40 cellular contexts compared by ENCODE assay signal in genomic region chr19:39148939-39149529, GRCh38. TPM values are rescaled to one million over a fixed set of nuclear protein-coding genes. Genes with fewer than 3 reads are reported as not detected.
"Had no signal": no experiment of that assay in that cellular context is flagged by ENCODE, and none has a peak within 500 bp of the region (broad histone marks: within the 10 kb centered on the region; RNA-seq: fewer than 3 reads in every experiment).

No MANE protein-coding gene starts in this region.

- H3K27ac ChIP-seq: adrenal gland, colonic mucosa, epithelial cell of prostate, esophagus squamous epithelium, gastroesophageal sphincter, heart right ventricle had no signal

- H3K9me3 ChIP-seq: adrenal gland, body of pancreas, colonic mucosa, esophagus squamous epithelium, gastroesophageal sphincter had no signal

- H3K9me3 Mint-ChIP-seq: activated CD4-positive, alpha-beta memory T cell treated with anti-CD3 and anti-CD28 coated beads for 36 hours; activated CD4-positive, alpha-beta T cell treated with anti-CD3 and anti-CD28 coated beads, Interleukin-2, amount 10 ng/mL, durations not matched to agents 24 days and 14 days; activated naive CD4-positive, alpha-beta T cell treated with anti-CD3 and anti-CD28 coated beads for 36 hours; activated naive CD4-positive, alpha-beta T cell treated with anti-CD3 and anti-CD28 coated beads, Interleukin-2, amount 50 U/mL, for 24 hours; activated naive CD8-positive, alpha-beta T cell treated with anti-CD3 and anti-CD28 coated beads for 36 hours; activated naive CD8-positive, alpha-beta T cell treated with anti-CD3 and anti-CD28 coated beads, Interleukin-2, amount 50 U/mL, for 24 hours; activated T-helper 1 cell treated with anti-CD3 and anti-CD28 coated beads, Interleukin-12 subunit alpha, Interleukin-12 subunit beta, Interleukin-2, Interleukin-4 antibody, amounts not matched to agents 30 ng/mL and 10 ng/mL and 1 ng/mL, durations not matched to agents 14 hours and 24 hours and 36 hours; activated T-helper 2 cell treated with anti-CD3 and anti-CD28 coated beads, Interferon-gamma antibody, Interleukin-2, Interleukin-4, amounts not matched to agents 10 μg/mL and 5 μg/mL and 100 μg/mL, durations not matched to agents 14 hours and 24 hours and 36 hours; T-helper 2 cell treated with Interferon-gamma antibody and Interleukin-4, amounts not matched to agents 5 μg/mL and 100 μg/mL, for 36 hours had no signal

- FAIRE-seq: endometrium, endothelial cell of umbilical vein had no signal

- H3K4me3 Mint-ChIP-seq: activated CD4-positive, alpha-beta memory T cell treated with anti-CD3 and anti-CD28 coated beads for 36 hours; activated CD4-positive, alpha-beta T cell treated with anti-CD3 and anti-CD28 coated beads for 36 hours; activated CD4-positive, alpha-beta T cell treated with anti-CD3 and anti-CD28 coated beads, Interleukin-2, amount 10 ng/mL, durations not matched to agents 24 days and 14 days; activated CD8-positive, alpha-beta memory T cell treated with anti-CD3 and anti-CD28 coated beads, Interleukin-2, amount 10 ng/mL, durations not matched to agents 7 days and 5 days; activated CD8-positive, alpha-beta T cell treated with anti-CD3 and anti-CD28 coated beads, Interleukin-2, amount 10 ng/mL, durations not matched to agents 7 days and 5 days; activated naive CD4-positive, alpha-beta T cell treated with anti-CD3 and anti-CD28 coated beads for 36 hours; activated naive CD4-positive, alpha-beta T cell treated with anti-CD3 and anti-CD28 coated beads, Interleukin-2, amount 50 U/mL, for 24 hours; activated naive CD8-positive, alpha-beta T cell treated with anti-CD3 and anti-CD28 coated beads for 36 hours; activated naive CD8-positive, alpha-beta T cell treated with anti-CD3 and anti-CD28 coated beads, Interleukin-2, amount 50 U/mL, for 24 hours; activated T-helper 1 cell treated with anti-CD3 and anti-CD28 coated beads, Interleukin-12 subunit alpha, Interleukin-12 subunit beta, Interleukin-2, Interleukin-4 antibody, amounts not matched to agents 30 ng/mL and 10 ng/mL and 1 ng/mL, durations not matched to agents 14 hours and 24 hours and 36 hours; T-helper 17 cell; T-helper 2 cell treated with Interferon-gamma antibody and Interleukin-4, amounts not matched to agents 5 μg/mL and 100 μg/mL, for 36 hours had no signal

- H3K36me3 Mint-ChIP-seq: activated CD8-positive, alpha-beta memory T cell treated with anti-CD3 and anti-CD28 coated beads, Interleukin-2, amount 10 ng/mL, durations not matched to agents 7 days and 5 days; activated naive CD8-positive, alpha-beta T cell treated with anti-CD3 and anti-CD28 coated beads for 36 hours had no signal

- DNase-seq: activated CD4-positive, alpha-beta memory T cell treated with anti-CD3 and anti-CD28 coated beads for 36 hours; activated CD4-positive, alpha-beta T cell treated with anti-CD3 and anti-CD28 coated beads for 36 hours; activated CD4-positive, alpha-beta T cell treated with anti-CD3 and anti-CD28 coated beads, Interleukin-2, amount 10 ng/mL, durations not matched to agents 24 days and 14 days; activated CD4-positive, CD25-positive, alpha-beta regulatory T cell; activated CD4-positive, CD25-positive, alpha-beta regulatory T cell treated with anti-CD3 and anti-CD28 coated beads, Interleukin-2, amount 50 U/mL, for 72 hours; activated CD8-positive, alpha-beta memory T cell treated with anti-CD3 and anti-CD28 coated beads, Interleukin-2, amount 10 ng/mL, durations not matched to agents 7 days and 5 days; activated CD8-positive, alpha-beta memory T cell treated with anti-CD3 and anti-CD28 coated beads, Interleukin-2, amount 50 U/mL, for 4 hours; activated CD8-positive, alpha-beta T cell treated with anti-CD3 and anti-CD28 coated beads, Interleukin-2, amount 10 ng/mL, durations not matched to agents 7 days and 5 days; activated effector memory CD4-positive, alpha-beta T cell treated with anti-CD3 and anti-CD28 coated beads, Interleukin-2, amount 50 U/mL, for 16 hours; activated naive CD4-positive, alpha-beta T cell treated with anti-CD3 and anti-CD28 coated beads for 36 hours; activated naive CD8-positive, alpha-beta T cell treated with anti-CD3 and anti-CD28 coated beads for 36 hours; activated naive CD8-positive, alpha-beta T cell treated with anti-CD3 and anti-CD28 coated beads, Interleukin-2, amount 50 U/mL, for 24 hours; activated T-cell treated with anti-CD3 and anti-CD28 coated beads, Interleukin-2, amount 50 U/mL, for 1 hour; activated T-cell treated with anti-CD3 and anti-CD28 coated beads, Interleukin-2, amount 50 U/mL, for 48 hours; adrenal gland; amygdala; aorta; body of pancreas; caudate nucleus; cerebellar nuclear complex; colonic mucosa; effector CD8-positive, alpha-beta T cell; esophagus squamous epithelium; foreskin melanocyte; heart right ventricle; T-helper 17 cell; T1000 had no signal

- H3K36me3 ChIP-seq: adrenal gland, colonic mucosa, gastroesophageal sphincter, heart right ventricle had no signal

- H3K27me3 Mint-ChIP-seq: activated CD4-positive, alpha-beta memory T cell treated with anti-CD3 and anti-CD28 coated beads for 36 hours; activated CD4-positive, alpha-beta T cell treated with anti-CD3 and anti-CD28 coated beads for 36 hours; activated CD4-positive, alpha-beta T cell treated with anti-CD3 and anti-CD28 coated beads, Interleukin-2, amount 10 ng/mL, durations not matched to agents 24 days and 14 days; activated CD8-positive, alpha-beta memory T cell treated with anti-CD3 and anti-CD28 coated beads, Interleukin-2, amount 10 ng/mL, durations not matched to agents 7 days and 5 days; activated naive CD4-positive, alpha-beta T cell treated with anti-CD3 and anti-CD28 coated beads, Interleukin-2, amount 50 U/mL, for 24 hours; activated naive CD8-positive, alpha-beta T cell treated with anti-CD3 and anti-CD28 coated beads for 36 hours; activated naive CD8-positive, alpha-beta T cell treated with anti-CD3 and anti-CD28 coated beads, Interleukin-2, amount 50 U/mL, for 24 hours; T-helper 17 cell had no signal

- H3K27ac Mint-ChIP-seq: activated CD4-positive, alpha-beta memory T cell treated with anti-CD3 and anti-CD28 coated beads for 36 hours; activated CD4-positive, alpha-beta T cell treated with anti-CD3 and anti-CD28 coated beads for 36 hours; activated CD4-positive, alpha-beta T cell treated with anti-CD3 and anti-CD28 coated beads, Interleukin-2, amount 10 ng/mL, durations not matched to agents 24 days and 14 days; activated CD8-positive, alpha-beta memory T cell treated with anti-CD3 and anti-CD28 coated beads, Interleukin-2, amount 10 ng/mL, durations not matched to agents 7 days and 5 days; activated CD8-positive, alpha-beta T cell treated with anti-CD3 and anti-CD28 coated beads, Interleukin-2, amount 10 ng/mL, durations not matched to agents 7 days and 5 days; activated naive CD4-positive, alpha-beta T cell treated with anti-CD3 and anti-CD28 coated beads for 36 hours; activated naive CD4-positive, alpha-beta T cell treated with anti-CD3 and anti-CD28 coated beads, Interleukin-2, amount 50 U/mL, for 24 hours; activated naive CD8-positive, alpha-beta T cell treated with anti-CD3 and anti-CD28 coated beads for 36 hours; activated naive CD8-positive, alpha-beta T cell treated with anti-CD3 and anti-CD28 coated beads, Interleukin-2, amount 50 U/mL, for 24 hours; activated T-helper 1 cell treated with anti-CD3 and anti-CD28 coated beads, Interleukin-12 subunit alpha, Interleukin-12 subunit beta, Interleukin-2, Interleukin-4 antibody, amounts not matched to agents 30 ng/mL and 10 ng/mL and 1 ng/mL, durations not matched to agents 14 hours and 24 hours and 36 hours; activated T-helper 2 cell treated with anti-CD3 and anti-CD28 coated beads, Interferon-gamma antibody, Interleukin-2, Interleukin-4, amounts not matched to agents 10 μg/mL and 5 μg/mL and 100 μg/mL, durations not matched to agents 14 hours and 24 hours and 36 hours; T-helper 17 cell; T-helper 2 cell treated with Interferon-gamma antibody and Interleukin-4, amounts not matched to agents 5 μg/mL and 100 μg/mL, for 36 hours had no signal

- H3K27me3 ChIP-seq: adrenal gland, body of pancreas, colonic mucosa, esophagus squamous epithelium, gastroesophageal sphincter, heart right ventricle had no signal

- H3K4me3 ChIP-seq: adrenal gland, body of pancreas, colonic mucosa, esophagus squamous epithelium, gastroesophageal sphincter, heart right ventricle had no signal

- ATAC-seq: activated CD4-positive, alpha-beta T cell treated with anti-CD3 and anti-CD28 coated beads for 36 hours; activated CD8-positive, alpha-beta memory T cell treated with anti-CD3 and anti-CD28 coated beads, Interleukin-2, amount 10 ng/mL, durations not matched to agents 7 days and 5 days; activated CD8-positive, alpha-beta T cell treated with anti-CD3 and anti-CD28 coated beads, Interleukin-2, amount 10 ng/mL, durations not matched to agents 7 days and 5 days; activated naive CD8-positive, alpha-beta T cell treated with anti-CD3 and anti-CD28 coated beads, Interleukin-2, amount 50 U/mL, for 24 hours; body of pancreas; gastroesophageal sphincter; heart right ventricle; T-helper 17 cell had no signal

RNA-seq across cellular contexts. Expression of gene NCCRP1, which starts 47.7 kb away (rescaled TPM):
- total RNA-seq: activated CD4-positive, alpha-beta memory T cell treated with anti-CD3 and anti-CD28 coated beads for 36 hours; activated CD4-positive, alpha-beta T cell treated with anti-CD3 and anti-CD28 coated beads for 36 hours; activated CD4-positive, alpha-beta T cell treated with anti-CD3 and anti-CD28 coated beads, Interleukin-2, amount 10 ng/mL, durations not matched to agents 24 days and 14 days; activated CD8-positive, alpha-beta memory T cell treated with anti-CD3 and anti-CD28 coated beads for 36 hours; activated CD8-positive, alpha-beta memory T cell treated with anti-CD3 and anti-CD28 coated beads, Interleukin-2, amount 10 ng/mL, durations not matched to agents 7 days and 5 days; activated CD8-positive, alpha-beta T cell treated with anti-CD3 and anti-CD28 coated beads, Interleukin-2, amount 10 ng/mL, durations not matched to agents 7 days and 5 days; activated naive CD4-positive, alpha-beta T cell treated with anti-CD3 and anti-CD28 coated beads for 36 hours; activated naive CD8-positive, alpha-beta T cell treated with anti-CD3 and anti-CD28 coated beads for 36 hours; activated T-helper 1 cell treated with anti-CD3 and anti-CD28 coated beads, Interleukin-12 subunit alpha, Interleukin-12 subunit beta, Interleukin-2, Interleukin-4 antibody, amounts not matched to agents 30 ng/mL and 10 ng/mL and 1 ng/mL, durations not matched to agents 14 hours and 24 hours and 36 hours; activated T-helper 2 cell treated with anti-CD3 and anti-CD28 coated beads, Interferon-gamma antibody, Interleukin-2, Interleukin-4, amounts not matched to agents 10 μg/mL and 5 μg/mL and 100 μg/mL, durations not matched to agents 14 hours and 24 hours and 36 hours; aorta; colonic mucosa; dermis microvascular lymphatic vessel endothelial cell; endothelial cell of umbilical vein; fibroblast of lung; fibroblast of villous mesenchyme; glomerular endothelial cell; heart right ventricle; T-helper 17 cell had no signal
- polyA plus RNA-seq: fibroblast of lung had no signal

RNA-seq across cellular contexts. Expression of gene SYCN, which starts 55.0 kb away (rescaled TPM):
- total RNA-seq: activated CD4-positive, alpha-beta memory T cell treated with anti-CD3 and anti-CD28 coated beads for 36 hours; activated CD4-positive, alpha-beta T cell treated with anti-CD3 and anti-CD28 coated beads for 36 hours; activated CD4-positive, alpha-beta T cell treated with anti-CD3 and anti-CD28 coated beads, Interleukin-2, amount 10 ng/mL, durations not matched to agents 24 days and 14 days; activated CD8-positive, alpha-beta memory T cell treated with anti-CD3 and anti-CD28 coated beads for 36 hours; activated CD8-positive, alpha-beta memory T cell treated with anti-CD3 and anti-CD28 coated beads, Interleukin-2, amount 10 ng/mL, durations not matched to agents 7 days and 5 days; activated CD8-positive, alpha-beta T cell treated with anti-CD3 and anti-CD28 coated beads, Interleukin-2, amount 10 ng/mL, durations not matched to agents 7 days and 5 days; activated naive CD4-positive, alpha-beta T cell treated with anti-CD3 and anti-CD28 coated beads for 36 hours; activated naive CD8-positive, alpha-beta T cell treated with anti-CD3 and anti-CD28 coated beads for 36 hours; activated T-helper 1 cell treated with anti-CD3 and anti-CD28 coated beads, Interleukin-12 subunit alpha, Interleukin-12 subunit beta, Interleukin-2, Interleukin-4 antibody, amounts not matched to agents 30 ng/mL and 10 ng/mL and 1 ng/mL, durations not matched to agents 14 hours and 24 hours and 36 hours; activated T-helper 2 cell treated with anti-CD3 and anti-CD28 coated beads, Interferon-gamma antibody, Interleukin-2, Interleukin-4, amounts not matched to agents 10 μg/mL and 5 μg/mL and 100 μg/mL, durations not matched to agents 14 hours and 24 hours and 36 hours; aorta; dermis microvascular lymphatic vessel endothelial cell; endothelial cell of umbilical vein; esophagus squamous epithelium; fibroblast of lung; fibroblast of villous mesenchyme; gastroesophageal sphincter; glomerular endothelial cell; T-helper 17 cell had no signal
- polyA plus RNA-seq: adrenal gland, endothelial cell of umbilical vein, fibroblast of lung, heart right ventricle had no signal
